Comparison of ENCODE assay signal across 19 cellular contexts in the genomic region with DNA sequence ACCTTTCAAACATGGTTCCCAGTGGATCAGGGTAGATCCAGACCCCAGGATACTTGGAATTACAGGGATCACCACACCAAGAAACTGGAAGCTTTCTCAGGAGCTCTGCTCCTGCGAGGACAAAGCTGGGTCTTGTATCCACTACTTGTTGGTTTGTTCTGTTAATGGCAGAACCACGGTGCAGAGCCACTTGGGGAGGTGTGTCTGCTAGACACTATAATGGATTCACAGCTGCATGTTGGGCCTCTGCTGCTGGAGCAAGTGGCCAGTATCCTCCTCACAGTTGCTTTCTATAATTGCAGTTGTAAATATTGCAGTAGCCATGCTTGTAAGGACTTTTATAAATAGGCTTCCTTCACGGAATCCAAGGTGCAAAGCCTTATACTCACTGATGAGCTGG. TPM values are rescaled to one million over a fixed set of nuclear protein-coding genes. Genes with fewer than 3 reads are reported as not detected.
DNase-seq lines count a peak whose midpoint lies in the region; ATAC-seq and TF ChIP-seq lines count a peak whose summit lies in the region.
"Had no signal": no experiment of that assay in that cellular context is flagged by ENCODE, and none has a peak within 500 bp of the region (broad histone marks: within the 10 kb centered on the region; RNA-seq: fewer than 3 reads in every experiment).

No MANE protein-coding gene starts in this region.

- TF ChIP-seq CTCF in natural killer cell (IDR thresholded peaks at IDR 0.05): no peak
- no peak for TF ChIP-seq CTCF in RWPE2 (IDR thresholded peaks at IDR 0.05; ENCODE audit: poor library complexity, severe bottlenecking)

- H3K27ac Mint-ChIP-seq in natural killer cell: peak overlapping the region; percentile 96 to 100
- H3K27ac Mint-ChIP-seq in natural killer cell treated with Interleukin-12 subunit alpha and Interleukin-12 subunit beta and Interleukin-15 and Interleukin-18, amount 100 ng/mL, for 72 hours: peak overlapping the region in 1 of 2 donors; percentile 95
- no peak overlapping the region for H3K27ac Mint-ChIP-seq in activated CD8-positive, alpha-beta memory T cell treated with anti-CD3 and anti-CD28 coated beads, Interleukin-2, amount 10 ng/mL, durations not matched to agents 7 days and 5 days

- H3K9me3 ChIP-seq in RWPE2 (ENCODE audit: severe bottlenecking): no peaks in the 10 kb centered on the region

- no peaks in the 10 kb centered on the region for H3K9me3 Mint-ChIP-seq in natural killer cell
- H3K9me3 Mint-ChIP-seq in natural killer cell treated with Interleukin-12 subunit alpha and Interleukin-12 subunit beta and Interleukin-15 and Interleukin-18, amount 100 ng/mL, for 72 hours: no peaks in the 10 kb centered on the region
- no peaks in the 10 kb centered on the region for H3K9me3 Mint-ChIP-seq in activated CD8-positive, alpha-beta memory T cell treated with anti-CD3 and anti-CD28 coated beads, Interleukin-2, amount 10 ng/mL, durations not matched to agents 7 days and 5 days (ENCODE audit: low read depth)
- H3K9me3 Mint-ChIP-seq: CD8-positive, alpha-beta T cell had no signal

- H3K4me3 Mint-ChIP-seq in natural killer cell: peak overlapping the region; percentile 45
- no peak overlapping the region for H3K4me3 Mint-ChIP-seq in natural killer cell treated with Interleukin-12 subunit alpha and Interleukin-12 subunit beta and Interleukin-15 and Interleukin-18, amount 100 ng/mL, for 72 hours
- no peak overlapping the region for H3K4me3 Mint-ChIP-seq in activated CD8-positive, alpha-beta memory T cell treated with anti-CD3 and anti-CD28 coated beads, Interleukin-2, amount 10 ng/mL, durations not matched to agents 7 days and 5 days
- H3K4me3 Mint-ChIP-seq: CD8-positive, alpha-beta T cell had no signal

- H3K27ac ChIP-seq in RWPE2 (ENCODE audit: poor library complexity, severe bottlenecking): peak overlapping the region; percentile 94

- intact Hi-C loops in natural killer cell (cut with micrococcal nuclease): loop anchor here (5.0 to 10.0 kb wide), 4 partner anchors 142 to 609 kb away; a partner anchor contains a TSS

- no peak overlapping the region for H3K4me3 ChIP-seq in RWPE2 (ENCODE audit: severe bottlenecking)

- no peak for DNase-seq in natural killer cell
- DNase-seq in natural killer cell treated with Interleukin-12 subunit alpha and Interleukin-12 subunit beta and Interleukin-15 and Interleukin-18, amount 100 ng/mL, for 72 hours (ENCODE audit: low spot score): no peak
- no peak for DNase-seq in RWPE2 (ENCODE audit: low spot score)
- peak; percentile 56 for DNase-seq in myocyte (ENCODE audit: low read depth)
- DNase-seq in stimulated activated naive CD8-positive, alpha-beta T cell treated with anti-CD3 and anti-CD28 coated beads, Interleukin-15, Interleukin-2, amounts not matched to agents 100 U/mL and 50 U/mL, for 24 hours: no peak
- DNase-seq in dedifferentiated amniotic fluid mesenchymal stem cell (ENCODE audit: extremely low spot score): no peak
- no peak for DNase-seq in activated CD8-positive, alpha-beta memory T cell treated with anti-CD3 and anti-CD28 coated beads, Interleukin-2, amount 10 ng/mL, durations not matched to agents 7 days and 5 days
- no peak for DNase-seq in iPS-NIHi7 (ENCODE audit: extremely low spot score)
- DNase-seq: ACHN; AML-193; CD8-positive, alpha-beta T cell; DMS79; GOT3; KBM-7; MV-4-11; NCI-H1417; NCI-H187 treated with DMSO at 0.1 percent for 48 hours; NCI-H69; NK-92 treated with Interleukin-12 subunit alpha and Interleukin-12 subunit beta, amount 100 ng/mL, for 24 hours had no signal

- peaks cover 8% of the 10 kb centered on the region for H3K36me3 Mint-ChIP-seq in natural killer cell
- H3K36me3 Mint-ChIP-seq in natural killer cell treated with Interleukin-12 subunit alpha and Interleukin-12 subunit beta and Interleukin-15 and Interleukin-18, amount 100 ng/mL, for 72 hours: peaks cover 10% of the 10 kb centered on the region
- H3K36me3 Mint-ChIP-seq in activated CD8-positive, alpha-beta memory T cell treated with anti-CD3 and anti-CD28 coated beads, Interleukin-2, amount 10 ng/mL, durations not matched to agents 7 days and 5 days: peaks cover 70% of the 10 kb centered on the region

- H3K4me1 ChIP-seq in RWPE2 (ENCODE audit: insufficient read depth, poor library complexity, severe bottlenecking): peaks cover 53% of the 10 kb centered on the region

- ATAC-seq in natural killer cell: no peak
- ATAC-seq in natural killer cell treated with Interleukin-12 subunit alpha and Interleukin-12 subunit beta and Interleukin-15 and Interleukin-18, amount 100 ng/mL, for 72 hours: no peak
- no peak for ATAC-seq in RWPE2 (ENCODE audit: low read depth)
- no peak for ATAC-seq in stimulated activated naive CD8-positive, alpha-beta T cell treated with anti-CD3 and anti-CD28 coated beads, Interleukin-15, Interleukin-2, amounts not matched to agents 100 U/mL and 50 U/mL, for 24 hours
- ATAC-seq in activated CD8-positive, alpha-beta memory T cell treated with anti-CD3 and anti-CD28 coated beads, Interleukin-2, amount 10 ng/mL, durations not matched to agents 7 days and 5 days: no peak
- ATAC-seq: CD8-positive, alpha-beta T cell had no signal

- no peaks in the 10 kb centered on the region for H3K27me3 ChIP-seq in RWPE2 (ENCODE audit: insufficient read depth, poor library complexity, severe bottlenecking)

- CTCF ChIA-PET in activated CD8-positive, alpha-beta memory T cell treated with anti-CD3 and anti-CD28 coated beads, Interleukin-2, amount 10 ng/mL, durations not matched to agents 7 days and 5 days (lab: Charles Lee): interaction anchor here (0.9 to 1.1 kb wide), 2 partner anchors 9 to 47 kb away, joined by 3 read pairs; no protein-coding TSS in a partner anchor

- H3K27me3 Mint-ChIP-seq in natural killer cell (ENCODE audit: low read depth in 2 of 2): no peaks in the 10 kb centered on the region
- no peaks in the 10 kb centered on the region for H3K27me3 Mint-ChIP-seq in natural killer cell treated with Interleukin-12 subunit alpha and Interleukin-12 subunit beta and Interleukin-15 and Interleukin-18, amount 100 ng/mL, for 72 hours
- H3K27me3 Mint-ChIP-seq in activated CD8-positive, alpha-beta memory T cell treated with anti-CD3 and anti-CD28 coated beads, Interleukin-2, amount 10 ng/mL, durations not matched to agents 7 days and 5 days: no peaks in the 10 kb centered on the region

- H3K4me1 Mint-ChIP-seq in natural killer cell: peaks cover 52 to 55% of the 10 kb centered on the region in 2 donors
- H3K4me1 Mint-ChIP-seq in natural killer cell treated with Interleukin-12 subunit alpha and Interleukin-12 subunit beta and Interleukin-15 and Interleukin-18, amount 100 ng/mL, for 72 hours (ENCODE audit: low read depth in 2 of 2): peaks cover 74 to 79% of the 10 kb centered on the region in 2 donors
- H3K4me1 Mint-ChIP-seq in activated CD8-positive, alpha-beta memory T cell treated with anti-CD3 and anti-CD28 coated beads, Interleukin-2, amount 10 ng/mL, durations not matched to agents 7 days and 5 days: peaks cover 83% of the 10 kb centered on the region

- peaks cover 100% of the 10 kb centered on the region for H3K36me3 ChIP-seq in RWPE2 (ENCODE audit: low read depth)

RNA-seq across cellular contexts. Expression of a gene that starts 12.9 kb away (rescaled TPM):
- 100 to 1,000 TPM; 414 to 531 (median 455) TPM for total RNA-seq in natural killer cell
- total RNA-seq in natural killer cell treated with Interleukin-12 subunit alpha and Interleukin-12 subunit beta and Interleukin-15 and Interleukin-18, amount 100 ng/mL, for 72 hours: 10 to 100 TPM; 44.5 to 52.5 TPM
- 106 and 124 TPM in 2 replicates for total RNA-seq in myocyte
- polyA plus RNA-seq in myocyte (2012): 58.3 TPM
- 10 to 100 TPM; 56.2 to 75.7 TPM for total RNA-seq in activated CD8-positive, alpha-beta memory T cell treated with anti-CD3 and anti-CD28 coated beads, Interleukin-2, amount 10 ng/mL, durations not matched to agents 7 days and 5 days
